9 cellular contexts compared by ENCODE assay signal in genomic region chr5:141811287-141812155, GRCh38.
A peak's percentile ranks its signal among the peaks of the same experiment; 100 is the strongest.
DNase-seq lines count a peak whose midpoint lies in the region; FAIRE-seq and TF ChIP-seq lines count a peak whose summit lies in the region.
"Had no signal": no experiment of that assay in that cellular context is flagged by ENCODE, and none has a peak within 500 bp of the region (broad histone marks: within the 10 kb centered on the region; RNA-seq: fewer than 3 reads in every experiment).

No MANE protein-coding gene starts in this region.

- no peak overlapping the region for H3K27ac ChIP-seq in esophagus squamous epithelium

- no peak overlapping the region for H3K4me3 Mint-ChIP-seq in activated CD4-positive, alpha-beta memory T cell treated with anti-CD3 and anti-CD28 coated beads, Interleukin-2, amount 10 ng/mL, durations not matched to agents 7 days and 5 days

- no peaks in the 10 kb centered on the region for H3K36me3 ChIP-seq in esophagus squamous epithelium

- no peak overlapping the region for H3K27ac Mint-ChIP-seq in activated CD4-positive, alpha-beta memory T cell treated with anti-CD3 and anti-CD28 coated beads, Interleukin-2, amount 10 ng/mL, durations not matched to agents 7 days and 5 days

- H3K9me3 Mint-ChIP-seq in activated CD4-positive, alpha-beta memory T cell treated with anti-CD3 and anti-CD28 coated beads, Interleukin-2, amount 10 ng/mL, durations not matched to agents 7 days and 5 days, result no peaks in the 10 kb centered on the region

- peaks cover 0 to 80% (median 2%) of the 10 kb centered on the region in 4 donors for H3K27me3 ChIP-seq in esophagus squamous epithelium

- TF ChIP-seq POLR2A in esophagus squamous epithelium (IDR thresholded peaks at IDR 0.05), result no peak

- H3K36me3 Mint-ChIP-seq in activated CD4-positive, alpha-beta memory T cell treated with anti-CD3 and anti-CD28 coated beads, Interleukin-2, amount 10 ng/mL, durations not matched to agents 7 days and 5 days (ENCODE audit: low read depth), result no peaks in the 10 kb centered on the region

- TF ChIP-seq EP300 in Ishikawa (IDR thresholded peaks at IDR 0.05; ENCODE audit: borderline replicate concordance), result no peak

- H3K4me1 Mint-ChIP-seq in activated CD4-positive, alpha-beta memory T cell treated with anti-CD3 and anti-CD28 coated beads, Interleukin-2, amount 10 ng/mL, durations not matched to agents 7 days and 5 days, result peaks cover 6% of the 10 kb centered on the region

- DNase-seq in AG20443 (ENCODE audit: low spot score), result peak; percentile 55
- DNase-seq in GM18507 (ENCODE audit: extremely low spot score, insufficient read length, low read depth), result peak; percentile 28
- peak; percentile 39 for DNase-seq in activated CD4-positive, alpha-beta memory T cell treated with anti-CD3 and anti-CD28 coated beads, Interleukin-2, amount 10 ng/mL, durations not matched to agents 7 days and 5 days
- no peak for DNase-seq in esophagus squamous epithelium (lab: John Stamatoyannopoulos, UW)
- DNase-seq in posterior cingulate gyrus, result peak in 9 of 10 donors; percentile 47 to 95 (median 73)
- no peak for DNase-seq in epidermal melanocyte (ENCODE audit: insufficient read length, low spot score)
- DNase-seq in NOMO-1 (lab: John Stamatoyannopoulos, UW; ENCODE audit: unreplicated experiment in 2 of 2), result no peak

- CTCF ChIA-PET in activated CD4-positive, alpha-beta memory T cell treated with anti-CD3 and anti-CD28 coated beads, Interleukin-2, amount 10 ng/mL, durations not matched to agents 7 days and 5 days (lab: Charles Lee), result interaction anchor here (0.6 to 7.0 kb wide), 14 partner anchors 9 to 483 kb away, joined by 3 to 60 read pairs (median 4); no protein-coding TSS in a partner anchor

- H3K27me3 Mint-ChIP-seq in activated CD4-positive, alpha-beta memory T cell treated with anti-CD3 and anti-CD28 coated beads, Interleukin-2, amount 10 ng/mL, durations not matched to agents 7 days and 5 days, result peaks cover 57% of the 10 kb centered on the region

- FAIRE-seq in GM18507 (lab: Jason Lieb, UNC), result no peak
- FAIRE-seq: islet of Langerhans had no signal

- POLR2A ChIA-PET in activated CD4-positive, alpha-beta memory T cell treated with anti-CD3 and anti-CD28 coated beads, Interleukin-2, amount 10 ng/mL, durations not matched to agents 7 days and 5 days (lab: Charles Lee), result interaction anchor here (1.1 kb wide), 1 partner anchor 66 kb away, joined by 3 read pairs; no protein-coding TSS in a partner anchor

- no peaks in the 10 kb centered on the region for H3K9me3 ChIP-seq in esophagus squamous epithelium

- peak; percentile 46 for TF ChIP-seq RAD21 in Ishikawa (IDR thresholded peaks at IDR 0.05; ENCODE audit: low read depth)

- H3K4me3 ChIP-seq in esophagus squamous epithelium, result no peak overlapping the region

- intact Hi-C loops in esophagus squamous epithelium (cut with DNase I), result loop anchor here (10.0 kb wide), 1 partner anchor 73 kb away; no protein-coding TSS in a partner anchor
- intact Hi-C loops in posterior cingulate gyrus (cut with DNase I), result loop anchor here (5.0 to 10.0 kb wide), 3 partner anchors 64 to 153 kb away; partner anchors contain the start of genes PCDH1 and RNF14

- WGBS in esophagus squamous epithelium, 2 donors, result 37 to 38% methylated on average over 3 of the region's 29 CpGs

- peak in 5 of 6 experiments; percentile 15 to 55 (median 38) for TF ChIP-seq CTCF in esophagus squamous epithelium (IDR thresholded peaks at IDR 0.05)

- peaks cover 0 to 12% (median 3%) of the 10 kb centered on the region in 3 donors for H3K4me1 ChIP-seq in esophagus squamous epithelium

TF ChIP-seq in Ishikawa, 13 proteins besides CTCF, POLR2A, EP300 and RAD21:
- TF ChIP-seq TEAD4 (IDR thresholded peaks at IDR 0.05) (peak; percentile 37; the same call in 1 of the 2 replicates), TCF12 (IDR thresholded peaks at IDR 0.05; ENCODE audit: low read depth) (no peak)
TF ChIP-seq in Ishikawa: peak in this region for 1.

Comparison
In these comparisons a context has a peak if more than half of its experiments do, and no peak if none do; other contexts are left out.
1. DNase-seq: peak in AG20443 (single experiment), GM18507 (single experiment), activated CD4-positive, alpha-beta memory T cell treated with anti-CD3 and anti-CD28 coated beads, Interleukin-2, amount 10 ng/mL, durations not matched to agents 7 days and 5 days (single experiment) and posterior cingulate gyrus (9 of 10); none in esophagus squamous epithelium (single experiment), epidermal melanocyte (single experiment) and NOMO-1 (0 of 2).